Comparison of ENCODE assay signal across 10 cellular contexts in the genomic region with DNA sequence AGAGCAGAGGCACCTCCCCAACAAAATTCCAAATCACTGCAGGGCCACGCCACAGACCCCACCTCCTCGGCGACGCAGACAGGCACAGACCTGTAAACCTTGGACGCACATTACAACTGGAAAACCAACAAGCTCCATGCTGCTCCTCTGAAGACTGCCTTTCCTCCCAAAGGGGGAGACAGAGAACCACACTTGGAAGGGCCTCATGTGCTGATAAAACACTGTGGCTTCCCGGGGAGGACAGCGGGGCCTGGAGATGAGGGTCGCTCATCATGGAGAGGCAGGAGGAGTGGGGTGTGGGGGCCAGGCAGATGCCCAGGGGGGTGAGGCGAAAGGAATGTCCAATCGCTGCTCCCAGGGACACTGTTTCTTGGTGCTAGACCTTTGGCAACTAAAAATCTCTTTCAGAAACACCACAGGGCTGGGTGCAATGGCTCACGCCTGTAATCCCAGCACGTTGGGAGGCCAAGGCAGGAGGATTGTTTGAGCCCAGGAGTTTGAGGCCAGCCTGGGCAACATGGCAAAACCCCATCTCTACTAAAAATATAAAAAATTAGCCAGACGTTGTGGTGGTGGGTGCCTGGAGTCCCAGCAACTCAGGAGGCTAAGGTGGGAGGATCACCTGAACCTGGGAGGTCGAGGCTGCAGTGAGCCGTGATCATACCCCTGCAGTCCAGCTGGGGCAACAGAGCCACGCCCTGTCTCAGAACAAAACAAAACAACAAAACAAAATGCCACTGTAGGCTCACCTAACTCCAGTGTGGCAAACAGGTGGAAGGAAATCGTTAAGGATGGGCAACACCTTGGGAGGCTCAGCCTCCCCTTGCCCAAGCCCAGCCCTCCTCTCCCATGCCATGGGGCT. TPM values are rescaled to one million over a fixed set of nuclear protein-coding genes. Genes with fewer than 3 reads are reported as not detected.
DNase-seq lines count a peak whose midpoint lies in the region; ATAC-seq and TF ChIP-seq lines count a peak whose summit lies in the region.
"Had no signal": no experiment of that assay in that cellular context is flagged by ENCODE, and none has a peak within 500 bp of the region (broad histone marks: within the 10 kb centered on the region; RNA-seq: fewer than 3 reads in every experiment).

No MANE protein-coding gene starts in this region.

- in situ Hi-C loops in gastrocnemius medialis (cut with MboI; ENCODE audit: low sequenced_read_pairs in 4 of 4): no loop called here

- DNase-seq in NCI-H748 (lab: John Stamatoyannopoulos, UW; ENCODE audit: unreplicated experiment): peak; percentile 9
- no peak for DNase-seq in NCI-H748 treated with DMSO at 0.1 percent for 48 hours (lab: John Stamatoyannopoulos, UW)
- DNase-seq in WERI-Rb-1: peak; percentile 48
- no peak for DNase-seq in left ventricle myocardium superior
- DNase-seq in testis: peak; percentile 45
- no peak for DNase-seq in activated naive CD4-positive, alpha-beta T cell treated with anti-CD3 and anti-CD28 coated beads, Interleukin-2, amount 50 U/mL, for 16 hours
- no peak for DNase-seq in stimulated activated CD4-positive, alpha-beta T cell treated with anti-CD3 and anti-CD28 coated beads, Interleukin-12 subunit alpha, Interleukin-12 subunit beta, amount 100 ng/mL, for 4 hours
- DNase-seq in gastrocnemius medialis: no peak
- DNase-seq: activated CD4-positive, alpha-beta T cell treated with anti-CD3 and anti-CD28 coated beads, Interleukin-2, amount 50 U/mL, for 4 hours; NCI-H1105 had no signal

- H3K4me1 ChIP-seq in testis: peaks cover 5% of the 10 kb centered on the region
- no peaks in the 10 kb centered on the region for H3K4me1 ChIP-seq in gastrocnemius medialis

- TF ChIP-seq POLR2A in testis (IDR thresholded peaks at IDR 0.05) (no peak), gastrocnemius medialis (IDR thresholded peaks at IDR 0.05) (no peak)

- H3K27me3 ChIP-seq in WERI-Rb-1 (ENCODE audit: insufficient read depth, low read depth, severe bottlenecking) (no peaks in the 10 kb centered on the region), testis (no peaks in the 10 kb centered on the region), gastrocnemius medialis (no peaks in the 10 kb centered on the region)

- ATAC-seq in left ventricle myocardium superior: peak; percentile 78
- ATAC-seq in gastrocnemius medialis: no peak

- intact Hi-C loops in left ventricle myocardium superior (cut with micrococcal nuclease) (no loop called here), testis (cut with DNase I; ENCODE audit: low total_unique reads) (no loop called here), gastrocnemius medialis (cut with DNase I; ENCODE audit: low total_unique reads) (no loop called here)

- H3K36me3 ChIP-seq in WERI-Rb-1 (no peaks in the 10 kb centered on the region; the same call in 1 of the 2 replicates), testis (ENCODE audit: low read depth, missing control alignments) (no peaks in the 10 kb centered on the region), gastrocnemius medialis (no peaks in the 10 kb centered on the region)

- TF ChIP-seq CTCF in WERI-Rb-1 (IDR thresholded peaks at IDR 0.05; ENCODE audit: low read depth, low read length) (peak; percentile 75), testis (IDR thresholded peaks at IDR 0.05) (peak in 1 of 3 experiments; percentile 16), gastrocnemius medialis (IDR thresholded peaks at IDR 0.05 in 4 of 5, conservative IDR thresholded peaks at IDR 0.05 in 1 of 5) (no peak)

- H3K9me3 ChIP-seq in WERI-Rb-1 (ENCODE audit: severe bottlenecking) (no peaks in the 10 kb centered on the region), testis (no peaks in the 10 kb centered on the region), gastrocnemius medialis (no peaks in the 10 kb centered on the region)

- no peak overlapping the region for H3K27ac ChIP-seq in WERI-Rb-1
- no peak overlapping the region for H3K27ac ChIP-seq in testis
- H3K27ac ChIP-seq in gastrocnemius medialis: no peak overlapping the region

- no peak overlapping the region for H3K4me3 ChIP-seq in WERI-Rb-1 (ENCODE audit: low read depth, low read length)
- H3K4me3 ChIP-seq in testis: no peak overlapping the region
- H3K4me3 ChIP-seq in gastrocnemius medialis: no peak overlapping the region

- WGBS in testis, 2 donors: 78 to 86% methylated on average over 16 to 17 of the region's 17 CpGs

RNA-seq across cellular contexts. Expression of a gene that starts 53.8 kb away (rescaled TPM):
- 21.3 TPM for total RNA-seq in left ventricle myocardium superior
- 10 to 100 TPM; 47.5 to 51.5 TPM for total RNA-seq in testis
- polyA plus RNA-seq in testis (ENCODE audit: insufficient read depth, low read depth, low replicate concordance): 40.8 TPM
- total RNA-seq in gastrocnemius medialis: 10 to 100 TPM; 11.9 to 18.4 (median 13.8) TPM

Comparison
In these comparisons a context has a peak if more than half of its experiments do, and no peak if none do; other contexts are left out.
1. DNase-seq: peak in NCI-H748 (single experiment), WERI-Rb-1 (single experiment) and testis (single experiment); none in NCI-H748 treated with DMSO at 0.1 percent for 48 hours (single experiment), left ventricle myocardium superior (single experiment), activated naive CD4-positive, alpha-beta T cell treated with anti-CD3 and anti-CD28 coated beads, Interleukin-2, amount 50 U/mL, for 16 hours (single experiment), stimulated activated CD4-positive, alpha-beta T cell treated with anti-CD3 and anti-CD28 coated beads, Interleukin-12 subunit alpha, Interleukin-12 subunit beta, amount 100 ng/mL, for 4 hours (single experiment) and gastrocnemius medialis (0 of 2).